10 cellular contexts compared by ENCODE assay signal in the genomic region with DNA sequence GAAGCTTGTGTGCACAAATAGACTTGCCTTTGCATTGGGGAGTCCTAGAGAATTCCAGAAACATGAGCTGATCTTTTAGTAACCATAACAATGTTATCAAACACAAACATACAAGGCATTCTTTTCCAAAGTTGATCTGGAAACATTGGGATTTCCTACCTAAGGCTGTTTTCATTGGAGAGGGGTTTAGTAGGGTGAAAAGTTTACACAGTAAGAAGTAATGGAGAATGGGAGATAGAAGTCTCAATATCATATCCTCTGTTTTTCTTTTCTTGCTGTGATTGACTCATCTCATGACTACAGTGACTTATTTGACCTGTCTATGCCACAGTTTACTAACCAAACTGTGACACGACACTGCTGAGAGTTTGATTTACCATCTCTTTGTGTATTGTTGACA.
DNase-seq lines count a peak whose midpoint lies in the region; ATAC-seq and TF ChIP-seq lines count a peak whose summit lies in the region.
"Had no signal": no experiment of that assay in that cellular context is flagged by ENCODE, and none has a peak within 500 bp of the region (broad histone marks: within the 10 kb centered on the region; RNA-seq: fewer than 3 reads in every experiment).

No MANE protein-coding gene starts in this region.

- H3K4me1 Mint-ChIP-seq in progenitor cell of endocrine pancreas (ENCODE audit: low read depth), result peaks cover 18% of the 10 kb centered on the region

- ATAC-seq in GM18867 (IDR thresholded peaks at IDR 0.05; ENCODE audit: unreplicated experiment), result peak; percentile 75
- ATAC-seq in HG02798 (IDR thresholded peaks at IDR 0.05; ENCODE audit: poor library complexity, unreplicated experiment), result peak; percentile 60

- intact Hi-C loops in left ventricle myocardium inferior (cut with micrococcal nuclease), result no loop called here

- H3K9me3 Mint-ChIP-seq in progenitor cell of endocrine pancreas (ENCODE audit: low read depth), result peaks cover 6% of the 10 kb centered on the region

- TF ChIP-seq CTCF in progenitor cell of endocrine pancreas (IDR thresholded peaks at IDR 0.05; ENCODE audit: unreplicated experiment) (no peak), left ventricle myocardium inferior (IDR thresholded peaks at IDR 0.05; ENCODE audit: borderline replicate concordance) (no peak)

- peak overlapping the region; percentile 95 for H3K27ac Mint-ChIP-seq in progenitor cell of endocrine pancreas

- H3K4me3 ChIP-seq in left ventricle myocardium inferior, result no peak overlapping the region
- H3K4me3 ChIP-seq: esophagus squamous epithelium had no signal

- DNase-seq in amniotic stem cell (lab: John Stamatoyannopoulos, UW), result peak; percentile 21
- no peak for DNase-seq in progenitor cell of endocrine pancreas (ENCODE audit: low spot score, unreplicated experiment)
- no peak for DNase-seq in NCI-H1048 (lab: John Stamatoyannopoulos, UW)
- DNase-seq in left ventricle myocardium inferior, result no peak
- no peak for DNase-seq in RKO (ENCODE audit: low spot score)
- DNase-seq: activated CD8-positive, alpha-beta memory T cell treated with anti-CD3 and anti-CD28 coated beads, Interleukin-2, amount 50 U/mL, for 48 hours; esophagus squamous epithelium had no signal

- H3K27me3 ChIP-seq in left ventricle myocardium inferior (ENCODE audit: low read depth), result no peaks in the 10 kb centered on the region
- H3K27me3 ChIP-seq: esophagus squamous epithelium had no signal

- no peaks in the 10 kb centered on the region for H3K36me3 ChIP-seq in left ventricle myocardium inferior
- H3K36me3 ChIP-seq: esophagus squamous epithelium had no signal

- no peaks in the 10 kb centered on the region for H3K27me3 Mint-ChIP-seq in progenitor cell of endocrine pancreas

- H3K4me1 ChIP-seq in left ventricle myocardium inferior, result no peaks in the 10 kb centered on the region
- H3K4me1 ChIP-seq: esophagus squamous epithelium had no signal

- H3K9me3 ChIP-seq in left ventricle myocardium inferior (replicated peaks), result no peaks in the 10 kb centered on the region
- H3K9me3 ChIP-seq: esophagus squamous epithelium had no signal

- H3K27ac ChIP-seq in left ventricle myocardium inferior (replicated peaks), result no peak overlapping the region
- H3K27ac ChIP-seq: esophagus squamous epithelium, RWPE1 had no signal

- H3K4me3 Mint-ChIP-seq in progenitor cell of endocrine pancreas (ENCODE audit: low read depth), result peak overlapping the region; percentile 27

- H3K36me3 Mint-ChIP-seq in progenitor cell of endocrine pancreas (ENCODE audit: insufficient read depth), result no peaks in the 10 kb centered on the region
